Comparison of ENCODE assay signal across 20 cellular contexts in the genomic region with DNA sequence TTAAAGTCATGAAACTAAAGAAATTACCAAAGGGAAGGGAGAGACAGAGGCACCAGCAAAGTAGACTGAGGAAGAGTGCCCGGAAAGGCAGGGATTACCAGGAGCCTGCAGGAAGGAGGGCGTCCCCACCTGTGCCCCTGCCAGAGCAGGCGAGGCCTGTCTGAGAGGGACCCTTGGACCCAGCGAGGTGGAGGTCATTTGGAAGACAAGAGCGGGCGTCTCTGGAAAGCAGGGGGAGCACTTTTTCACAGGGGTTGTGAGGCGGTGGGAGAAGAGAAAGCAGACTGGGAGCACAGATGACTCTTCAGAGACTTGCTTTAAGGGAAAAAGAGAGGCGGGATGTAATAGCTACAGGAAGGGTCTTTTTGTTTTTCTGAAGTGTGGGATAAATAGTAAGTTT. TPM values are rescaled to one million over a fixed set of nuclear protein-coding genes. Genes with fewer than 3 reads are reported as not detected.
DNase-seq lines count a peak whose midpoint lies in the region; TF ChIP-seq lines count a peak whose summit lies in the region.
"Had no signal": no experiment of that assay in that cellular context is flagged by ENCODE, and none has a peak within 500 bp of the region (broad histone marks: within the 10 kb centered on the region; RNA-seq: fewer than 3 reads in every experiment).

No MANE protein-coding gene starts in this region.

- peaks cover 4% of the 10 kb centered on the region for H3K36me3 Mint-ChIP-seq in Caco-2 (ENCODE audit: insufficient read depth, unreplicated experiment)
- H3K36me3 Mint-ChIP-seq in dendritic cell treated with granulocyte-macrophage colony-stimulating factor and Interleukin-4, amounts not matched to agents 40 ng/mL and 50 ng/mL, for 4 days (ENCODE audit: low read depth) = no peaks in the 10 kb centered on the region
- no peaks in the 10 kb centered on the region for H3K36me3 Mint-ChIP-seq in neural crest cell (ENCODE audit: low read depth)

- DNase-seq in Caco-2 (peak in 1 of 2 experiments; percentile 25), H7 (peak; percentile 53), neural crest cell (ENCODE audit: low read depth, low spot score) (no peak), HCEC 1CT (no peak), NCI-H128 (lab: John Stamatoyannopoulos, UW; ENCODE audit: unreplicated experiment) (no peak), thyroid gland (no peak)
- DNase-seq: CD4-positive, CD25-positive, alpha-beta regulatory T cell; COR-L47; DMS 273 treated with DMSO at 0.1 percent for 48 hours; DMS79 treated with DMSO at 0.1 percent for 48 hours; GM23248; NCI-H1105; NCI-H1694; NCI-H2081 treated with DMSO at 0.1 percent for 48 hours; NCI-H446; NCI-H526; Peyer's patch; SJCRH30 had no signal

- H3K4me1 Mint-ChIP-seq in Caco-2 (ENCODE audit: low read depth, unreplicated experiment) (peaks cover 25% of the 10 kb centered on the region), neural crest cell (peaks cover 11% of the 10 kb centered on the region)
- H3K4me1 Mint-ChIP-seq in dendritic cell treated with granulocyte-macrophage colony-stimulating factor and Interleukin-4, amounts not matched to agents 40 ng/mL and 50 ng/mL, for 4 days (ENCODE audit: low read depth) = peaks cover 30% of the 10 kb centered on the region
- H3K4me1 Mint-ChIP-seq: CD4-positive, CD25-positive, alpha-beta regulatory T cell had no signal

- intact Hi-C loops in Caco-2 (cut with micrococcal nuclease; ENCODE audit: unreplicated experiment) = no loop called here
- intact Hi-C loops in dendritic cell treated with granulocyte-macrophage colony-stimulating factor and Interleukin-4, amounts not matched to agents 40 ng/mL and 50 ng/mL, for 4 days (cut with micrococcal nuclease) = no loop called here
- intact Hi-C loops in thyroid gland (cut with DNase I) = no loop called here

- H3K27me3 Mint-ChIP-seq in Caco-2 (ENCODE audit: insufficient read depth, unreplicated experiment) = no peaks in the 10 kb centered on the region
- H3K27me3 Mint-ChIP-seq in dendritic cell treated with granulocyte-macrophage colony-stimulating factor and Interleukin-4, amounts not matched to agents 40 ng/mL and 50 ng/mL, for 4 days = peaks cover 24% of the 10 kb centered on the region
- no peaks in the 10 kb centered on the region for H3K27me3 Mint-ChIP-seq in neural crest cell (ENCODE audit: low read depth)
- H3K27me3 Mint-ChIP-seq: IgD-negative memory B cell had no signal

- BruUV-seq in Caco-2 (replicated peaks; lab: Mats Ljungman, UMichigan) = no TSS peak

- POLR2A ChIA-PET in Caco-2 (lab: Charles Lee) = interaction anchor here (1.2 to 2.3 kb wide), 2 partner anchors 27 to 38 kb away, joined by 12 to 13 read pairs; a partner anchor contains a TSS

- H3K27me3 ChIP-seq in Caco-2 (replicated peaks; ENCODE audit: control insufficient read depth, insufficient read depth, low read length) (no peaks in the 10 kb centered on the region), H7 (ENCODE audit: control insufficient read depth, insufficient read depth, low read length) (no peaks in the 10 kb centered on the region), thyroid gland (no peaks in the 10 kb centered on the region)
- H3K27me3 ChIP-seq: Peyer's patch had no signal

- CTCF ChIA-PET in Caco-2 (lab: Charles Lee) = interaction anchor here (3.3 kb wide), 1 partner anchor 28 kb away, joined by 12 read pairs; a partner anchor contains a TSS

- WGBS in thyroid gland, 2 donors = 92 to 94% methylated on average over 8 of the region's 8 CpGs

- H3K27ac Mint-ChIP-seq in Caco-2 (ENCODE audit: unreplicated experiment) = peak overlapping the region; percentile 82
- peak overlapping the region; percentile 78 for H3K27ac Mint-ChIP-seq in dendritic cell treated with granulocyte-macrophage colony-stimulating factor and Interleukin-4, amounts not matched to agents 40 ng/mL and 50 ng/mL, for 4 days
- peak overlapping the region; percentile 24 for H3K27ac Mint-ChIP-seq in neural crest cell (ENCODE audit: unreplicated experiment)
- H3K27ac Mint-ChIP-seq: CD4-positive, CD25-positive, alpha-beta regulatory T cell; IgD-negative memory B cell had no signal

- H3K4me1 ChIP-seq in Caco-2 (peaks cover 16% of the 10 kb centered on the region), thyroid gland (no peaks in the 10 kb centered on the region)
- H3K4me1 ChIP-seq: Peyer's patch, SJCRH30 had no signal

- no peak overlapping the region for H3K27ac ChIP-seq in thyroid gland
- H3K27ac ChIP-seq: GM23248, Peyer's patch, SJCRH30 had no signal

- H3K9me3 ChIP-seq in Caco-2 (no peaks in the 10 kb centered on the region), thyroid gland (no peaks in the 10 kb centered on the region)
- H3K9me3 ChIP-seq: Peyer's patch, SJCRH30 had no signal

- H3K4me3 Mint-ChIP-seq in Caco-2 (ENCODE audit: unreplicated experiment) (no peak overlapping the region), neural crest cell (no peak overlapping the region)
- H3K4me3 Mint-ChIP-seq in dendritic cell treated with granulocyte-macrophage colony-stimulating factor and Interleukin-4, amounts not matched to agents 40 ng/mL and 50 ng/mL, for 4 days = no peak overlapping the region
- H3K4me3 Mint-ChIP-seq: CD4-positive, CD25-positive, alpha-beta regulatory T cell; IgD-negative memory B cell had no signal

- H3K4me3 ChIP-seq in Caco-2 (ENCODE audit: low read depth, low read length) (no peak overlapping the region), H7 (ENCODE audit: insufficient read depth, low read depth, low read length) (no peak overlapping the region), thyroid gland (replicated peaks in 1 of 3) (no peak overlapping the region)
- H3K4me3 ChIP-seq: GM23248, Peyer's patch, SJCRH30 had no signal

- no peak for TF ChIP-seq POLR2A in thyroid gland (IDR thresholded peaks at IDR 0.05)

- TF ChIP-seq CTCF in Caco-2 (IDR thresholded peaks at IDR 0.05; ENCODE audit: insufficient read depth in 1 of 2, low read depth in 1 of 2, low read length in 1 of 2, severe bottlenecking in 1 of 2, unreplicated experiment in 1 of 2) = no peak
- no peak for TF ChIP-seq CTCF in neural crest cell (conservative IDR thresholded peaks at IDR 0.05)
- no peak for TF ChIP-seq CTCF in thyroid gland (IDR thresholded peaks at IDR 0.05)

- H3K9me3 Mint-ChIP-seq in Caco-2 (ENCODE audit: unreplicated experiment) (no peaks in the 10 kb centered on the region), neural crest cell (no peaks in the 10 kb centered on the region)
- H3K9me3 Mint-ChIP-seq in dendritic cell treated with granulocyte-macrophage colony-stimulating factor and Interleukin-4, amounts not matched to agents 40 ng/mL and 50 ng/mL, for 4 days = no peaks in the 10 kb centered on the region
- H3K9me3 Mint-ChIP-seq: CD4-positive, CD25-positive, alpha-beta regulatory T cell; IgD-negative memory B cell had no signal

- no peaks in the 10 kb centered on the region for H3K36me3 ChIP-seq in Caco-2 (ENCODE audit: control insufficient read depth, insufficient read depth, low read length)
- no peaks in the 10 kb centered on the region for H3K36me3 ChIP-seq in H7 (replicated peaks; ENCODE audit: control insufficient read depth, insufficient read depth, low read length)
- H3K36me3 ChIP-seq in thyroid gland = no peaks in the 10 kb centered on the region
- H3K36me3 ChIP-seq: Peyer's patch, SJCRH30 had no signal

RNA-seq across cellular contexts. Expression of a gene that starts 27.5 kb away (rescaled TPM):
- 141 and 144 TPM in 2 replicates for total RNA-seq in Caco-2 (2022)
- 18.8 and 23.3 TPM in 2 replicates for total RNA-seq in H7 (2014; rRNA removed; shearing (Covaris generic))
- total RNA-seq in neural crest cell = 31.0 and 37.2 TPM in 2 replicates
- 10 to 100 TPM; 25.4 to 38.2 (median 29.9) TPM for total RNA-seq in thyroid gland

RNA-seq across cellular contexts. Expression of a gene that starts 54.8 kb away (rescaled TPM):
- total RNA-seq in Caco-2 (2022) (9.2 and 9.3 TPM in 2 replicates), neural crest cell (13.2 TPM in 2 replicates), thyroid gland (10 to 100 TPM; 10.6 to 19.4 (median 15.9) TPM)
- 5.3 and 6.5 TPM in 2 replicates for total RNA-seq in H7 (2014; rRNA removed; shearing (Covaris generic))

Comparison
In these comparisons a context has a peak if more than half of its experiments do, and no peak if none do; other contexts are left out.
1. H3K27ac Mint-ChIP-seq: peak in every context shown above with its lines; median percentile 82 in Caco-2; 78 in dendritic cell treated with granulocyte-macrophage colony-stimulating factor and Interleukin-4, amounts not matched to agents 40 ng/mL and 50 ng/mL, for 4 days; 24 in neural crest cell.